1 cellular context compared by ENCODE assay signal in genomic region chrX:18252644-18253359, GRCh38.
TF ChIP-seq lines count a peak whose summit lies in the region.

No MANE protein-coding gene starts in this region.

TF ChIP-seq in HepG2, 621 proteins besides CTCF, POLR2A, EP300 and RAD21:
- TF ChIP-seq ZNF235 (CRISPR knock-in tag; IDR thresholded peaks at IDR 0.05; ENCODE audit: borderline replicate concordance) (no peak), ZNF318 (CRISPR knock-in tag; IDR thresholded peaks at IDR 0.05) (no peak), ARHGAP35 (CRISPR knock-in tag; IDR thresholded peaks at IDR 0.05; ENCODE audit: borderline replicate concordance) (no peak), GTF3A (CRISPR knock-in tag; conservative IDR thresholded peaks at IDR 0.05) (no peak), ZNF207 (IDR thresholded peaks at IDR 0.05; ENCODE audit: borderline replicate concordance) (no peak), GLI4 (CRISPR knock-in tag; IDR thresholded peaks at IDR 0.05; ENCODE audit: borderline replicate concordance) (no peak), CENPX (CRISPR knock-in tag; IDR thresholded peaks at IDR 0.05) (no peak), GABPA (IDR thresholded peaks at IDR 0.05; ENCODE audit: low read depth, low read length) (no peak), GABPA (CRISPR knock-in tag; IDR thresholded peaks at IDR 0.05; ENCODE audit: low read depth) (no peak), GPBP1L1 (CRISPR knock-in tag; IDR thresholded peaks at IDR 0.05) (no peak), KLF16 (CRISPR knock-in tag; IDR thresholded peaks at IDR 0.05) (no peak), JUN (CRISPR knock-in tag; IDR thresholded peaks at IDR 0.05) (no peak), GATA4 (IDR thresholded peaks at IDR 0.05; ENCODE audit: borderline replicate concordance, low read depth) (no peak), ZNF737 (CRISPR knock-in tag; IDR thresholded peaks at IDR 0.05; ENCODE audit: borderline replicate concordance) (no peak), ZNF569 (CRISPR knock-in tag; IDR thresholded peaks at IDR 0.05; ENCODE audit: borderline replicate concordance) (no peak)
